8 cellular contexts compared by ENCODE assay signal in genomic region chr2:172120-172519, GRCh38.
A peak's percentile ranks its signal among the peaks of the same experiment; 100 is the strongest.
DNase-seq lines count a peak whose midpoint lies in the region; ATAC-seq and TF ChIP-seq lines count a peak whose summit lies in the region.
"Not testable (repeated sequence)": the region's sequence is repeated elsewhere in the genome, so short reads cannot be mapped to it uniquely, and the experiment has no call there.

No MANE protein-coding gene starts in this region.

- DNase-seq in BJ (ENCODE audit: low read depth); fibroblast of lung (ENCODE audit: low read depth in 2 of 2); kidney epithelial cell (ENCODE audit: low read depth); neural crest cell (ENCODE audit: low read depth, low spot score); thoracic aorta (ENCODE audit: low spot score): not testable (repeated sequence)
- peak; percentile 22 for DNase-seq in HCT116 (ENCODE audit: low read depth, low spot score)
- peak; percentile 9 for DNase-seq in OCI-M1 (lab: John Stamatoyannopoulos, UW)
- peak; percentile 70 to 80 (median 76) for DNase-seq in adrenal gland

- H3K27me3 Mint-ChIP-seq in neural crest cell (ENCODE audit: low read depth) = not testable (repeated sequence)

- not testable (repeated sequence) for H3K4me3 ChIP-seq in BJ (ENCODE audit: low read depth, low read length); HCT116 (replicated peaks in 1 of 2; ENCODE audit: low read depth in 1 of 2, low read length in 2 of 2); adrenal gland; fibroblast of lung (replicated peaks in 1 of 4; ENCODE audit: control extremely low read depth in 1 of 4, insufficient read depth in 1 of 4, low read depth in 3 of 4, low read length in 4 of 4); kidney epithelial cell (ENCODE audit: low read depth, low read length); thoracic aorta

- not testable (repeated sequence) for TF ChIP-seq POLR2A in HCT116 (IDR thresholded peaks at IDR 0.05; ENCODE audit: borderline replicate concordance, extremely low read depth, insufficient read depth, insufficient read length); adrenal gland (IDR thresholded peaks at IDR 0.05)

- not testable (repeated sequence) for H4K20me1 ChIP-seq in HCT116 (ENCODE audit: insufficient read depth); fibroblast of lung (ENCODE audit: control insufficient read depth, extremely low read depth, insufficient read depth, low read length)

- H3K4me1 Mint-ChIP-seq in neural crest cell = not testable (repeated sequence)

- H3K36me3 Mint-ChIP-seq in neural crest cell (ENCODE audit: low read depth) = not testable (repeated sequence)

- H3K36me3 ChIP-seq in BJ (ENCODE audit: control insufficient read depth, insufficient read depth, low read length); HCT116 (ENCODE audit: control insufficient read depth in 1 of 2, insufficient read depth in 2 of 2, low read length in 2 of 2); adrenal gland (replicated peaks in 1 of 2); fibroblast of lung (ENCODE audit: control insufficient read depth, insufficient read depth, low read length); kidney epithelial cell (ENCODE audit: control insufficient read depth, insufficient read depth, low read length); thoracic aorta: not testable (repeated sequence)

- POLR2A ChIA-PET in BJ (lab: Charles Lee); HCT116 (lab: Charles Lee): not testable (repeated sequence)

- not testable (repeated sequence) for BruUV-seq in HCT116 (replicated peaks; lab: Mats Ljungman, UMichigan)

- not testable (repeated sequence) for H3K4me2 ChIP-seq in HCT116 (ENCODE audit: low read length); fibroblast of lung (ENCODE audit: extremely low read depth, insufficient read depth, low read length)

- H3K4me1 ChIP-seq in HCT116 (ENCODE audit: control insufficient read depth in 1 of 2, insufficient read depth in 2 of 2, low read length in 2 of 2); fibroblast of lung (ENCODE audit: control insufficient read depth, extremely low read depth, insufficient read depth, low read length); thoracic aorta (ENCODE audit: control insufficient read depth in 1 of 2, low read depth in 2 of 2): not testable (repeated sequence)
- H3K4me1 ChIP-seq in adrenal gland (replicated peaks in 1 of 2) = peaks cover 21 to 24% of the 10 kb centered on the region in 2 donors

- intact Hi-C loops in HCT116 (cut with micrococcal nuclease) (loop anchor here (1.0 kb wide), 1 partner anchor 465 kb away; no protein-coding TSS in a partner anchor), adrenal gland (cut with DNase I) (loop anchor here in 1 of 2 donors (5.0 kb wide), 1 partner anchor 120 kb away; no protein-coding TSS in a partner anchor)

- H3K9me2 ChIP-seq in HCT116 (ENCODE audit: insufficient read depth) = not testable (repeated sequence)

- H3K9me3 ChIP-seq in HCT116 (ENCODE audit: control insufficient read depth in 1 of 2, insufficient read depth in 1 of 2, low read depth in 1 of 2, low read length in 2 of 2); adrenal gland (replicated peaks in 1 of 3); fibroblast of lung (ENCODE audit: control insufficient read depth, insufficient read depth, low read depth, low read length); thoracic aorta: not testable (repeated sequence)

- WGBS in adrenal gland, 4 donors = 42 to 61% (median 54%) methylated on average over 9 of the region's 9 CpGs

- H3K27ac Mint-ChIP-seq in neural crest cell (ENCODE audit: unreplicated experiment) = not testable (repeated sequence)

- RAD21 ChIA-PET in HCT116 (lab: Charles Lee; ENCODE audit: low non-redundant PET in 1 of 2, low total read pairs in 2 of 2, uncharacterized antibody in 2 of 2, unreplicated experiment in 2 of 2) = not testable (repeated sequence)

- H3K9ac ChIP-seq in HCT116 (ENCODE audit: low read length); fibroblast of lung (ENCODE audit: insufficient read depth, low read length): not testable (repeated sequence)

- TF ChIP-seq CTCF in BJ (IDR thresholded peaks at IDR 0.05; ENCODE audit: insufficient read depth, low read depth, low read length) = peak; percentile 34
- TF ChIP-seq CTCF in HCT116 (IDR thresholded peaks at IDR 0.05 in 2 of 3, conservative IDR thresholded peaks at IDR 0.05 in 1 of 3; ENCODE audit: borderline replicate concordance in 1 of 3, insufficient read depth in 1 of 3, low read depth in 2 of 3, low read length in 2 of 3) = peak; percentile 50 to 62 (median 55); a peak in 5 of 6 replicates
- TF ChIP-seq CTCF in adrenal gland (IDR thresholded peaks at IDR 0.05) = peak; percentile 51 to 76 (median 65)
- peak; percentile 17 to 29 for TF ChIP-seq CTCF in fibroblast of lung (conservative IDR thresholded peaks at IDR 0.05 in 1 of 2, IDR thresholded peaks at IDR 0.05 in 1 of 2; ENCODE audit: low read depth in 1 of 2, low read length in 2 of 2)
- peak; percentile 25 for TF ChIP-seq CTCF in kidney epithelial cell (IDR thresholded peaks at IDR 0.05; ENCODE audit: insufficient read depth, low read length, poor library complexity, severe bottlenecking)
- TF ChIP-seq CTCF in neural crest cell (conservative IDR thresholded peaks at IDR 0.05) = peak; percentile 36
- TF ChIP-seq CTCF in thoracic aorta (IDR thresholded peaks at IDR 0.05) = peak; percentile 76

- H3K79me2 ChIP-seq in HCT116 (ENCODE audit: insufficient read depth, low read length); fibroblast of lung (ENCODE audit: control insufficient read depth, insufficient read depth, low read length): not testable (repeated sequence)

- ATAC-seq in HCT116 = peak; percentile 95
- ATAC-seq in thoracic aorta (ENCODE audit: insufficient number of reproducible peaks, low FRiP score, low read depth) = not testable (repeated sequence)

- H3K27me3 ChIP-seq in BJ (ENCODE audit: control insufficient read depth, insufficient read depth, low read length); HCT116 (ENCODE audit: insufficient read depth, low read length); adrenal gland; fibroblast of lung (ENCODE audit: control insufficient read depth, insufficient read depth, low read length); kidney epithelial cell (ENCODE audit: control insufficient read depth, insufficient read depth, low read length); thoracic aorta (replicated peaks; ENCODE audit: insufficient read depth): not testable (repeated sequence)

- not testable (repeated sequence) for H3K27ac ChIP-seq in HCT116 (ENCODE audit: low read depth, low read length); adrenal gland; fibroblast of lung (ENCODE audit: insufficient read depth, low read length); thoracic aorta

- CTCF ChIA-PET in BJ (lab: Yijun Ruan, JAX) (interaction anchor here (0.7 to 2.2 kb wide), 4 partner anchors 11 to 118 kb away, joined by 3 to 4 read pairs (median 4); partner anchors contain the start of gene ALKAL2), HCT116 (lab: Charles Lee) (interaction anchor here (1.6 kb wide), 1 partner anchor 357 kb away, joined by 4 read pairs; no protein-coding TSS in a partner anchor)

- H3K4me3 Mint-ChIP-seq in neural crest cell = not testable (repeated sequence)

- H3K9me3 Mint-ChIP-seq in neural crest cell = not testable (repeated sequence)

- not testable (repeated sequence) for H2AFZ ChIP-seq in HCT116 (ENCODE audit: low read depth, low read length, poor library complexity, severe bottlenecking); fibroblast of lung (ENCODE audit: low read length)

- peak; percentile 68 for TF ChIP-seq RAD21 in HCT116 (IDR thresholded peaks at IDR 0.05; ENCODE audit: low read depth)

Comparison
In these comparisons a context has a peak if more than half of its experiments do, and no peak if none do; other contexts are left out.
1. CTCF ChIP-seq: peak in every context shown above with its lines; median percentile 76 in thoracic aorta; 65 in adrenal gland; 55 in HCT116; 36 in neural crest cell; 34 in BJ; 25 in kidney epithelial cell; 23 in fibroblast of lung.